In the genomic region with DNA sequence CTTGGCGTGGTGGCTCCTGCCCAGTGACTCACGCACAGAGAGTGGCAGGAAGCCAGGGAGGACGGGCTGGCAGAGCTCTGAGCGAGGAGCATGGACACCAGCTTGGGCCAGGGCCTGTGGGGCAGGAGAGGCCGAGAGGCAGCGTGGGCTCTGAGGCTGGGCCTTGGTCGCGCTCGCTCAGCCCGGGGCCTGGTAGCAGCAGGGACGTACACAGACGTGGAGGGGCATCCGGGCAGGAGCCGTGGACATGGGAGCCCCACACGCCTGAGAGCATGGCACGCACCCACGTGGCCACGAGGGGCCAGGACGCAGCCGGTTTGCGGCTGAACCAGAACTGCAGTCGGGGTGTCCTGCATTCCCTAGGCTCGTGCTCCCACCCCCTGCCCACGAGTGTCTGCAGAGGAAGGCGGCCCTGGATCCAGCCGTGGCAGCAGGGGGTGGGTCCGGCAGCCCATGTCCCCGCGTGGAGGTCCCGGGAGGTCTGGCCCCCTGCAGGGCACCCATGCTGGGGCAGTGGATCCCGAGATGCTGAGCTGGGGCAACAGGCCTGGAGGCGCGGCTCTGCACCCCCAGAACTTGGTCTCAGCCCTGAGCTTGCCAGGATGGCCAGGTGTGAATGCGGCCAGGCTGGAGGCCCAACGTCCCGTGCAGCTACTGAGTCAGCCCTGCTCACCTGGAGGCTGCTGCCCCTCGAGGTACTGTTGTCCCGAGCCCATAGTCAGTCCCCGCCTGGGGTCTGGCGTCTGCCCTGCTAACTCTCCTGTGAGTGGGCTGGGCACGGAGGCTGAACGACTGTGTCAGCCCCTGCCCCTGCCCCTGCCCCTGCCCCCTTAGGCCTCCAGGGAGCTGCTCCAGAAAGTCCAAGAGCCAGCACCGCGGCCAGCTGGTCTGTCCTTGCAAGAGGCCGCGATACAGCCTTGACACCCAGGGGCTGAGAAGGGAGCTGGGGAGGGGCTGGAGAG, we compare ENCODE assay signal across 11 cellular contexts.
DNase-seq lines count a peak whose midpoint lies in the region; ATAC-seq, FAIRE-seq and TF ChIP-seq lines count a peak whose summit lies in the region.
"Had no signal": no experiment of that assay in that cellular context is flagged by ENCODE, and none has a peak within 500 bp of the region (broad histone marks: within the 10 kb centered on the region; RNA-seq: fewer than 3 reads in every experiment).

No MANE protein-coding gene starts in this region.

- no peak for FAIRE-seq in A549 (lab: Jason Lieb, UNC)
- FAIRE-seq: frontal cortex had no signal

- ATAC-seq in A549, result peak; percentile 48 to 78; a peak in 5 of 6 replicates
- no peak for ATAC-seq in HG02571 (IDR thresholded peaks at IDR 0.05; ENCODE audit: unreplicated experiment)
- ATAC-seq in HG03469 (IDR thresholded peaks at IDR 0.05; ENCODE audit: unreplicated experiment), result no peak
- ATAC-seq in HG03342 (IDR thresholded peaks at IDR 0.05; ENCODE audit: unreplicated experiment), result no peak
- ATAC-seq: CD8-positive, alpha-beta T cell had no signal

- no peak overlapping the region for H3K4me2 ChIP-seq in A549

- H3K4me3 ChIP-seq in A549 (no peak overlapping the region), cardiac fibroblast (replicated peaks in 1 of 2; ENCODE audit: low read depth in 2 of 2, low read length in 2 of 2) (no peak overlapping the region)
- H3K4me3 ChIP-seq: SJCRH30 had no signal

- TF ChIP-seq EP300 in A549 (IDR thresholded peaks at IDR 0.05), result no peak

- no peak for TF ChIP-seq RAD21 in A549 (conservative IDR thresholded peaks at IDR 0.05 in 1 of 2, IDR thresholded peaks at IDR 0.05 in 1 of 2)

- H3K27ac ChIP-seq in A549, result peak overlapping the region in 1 of 2 experiments; percentile 79; a peak in 3 of 6 replicates
- H3K27ac ChIP-seq: SJCRH30 had no signal

- CTCF ChIA-PET in A549 (lab: Yijun Ruan, JAX), result interaction anchor here (1.0 to 1.8 kb wide), 5 partner anchors 16 to 139 kb away, joined by 3 to 5 read pairs (median 3); no protein-coding TSS in a partner anchor

- 78% methylated on average over 6 of the region's 46 CpGs for WGBS in A549 (ENCODE audit: missing lambda C conversion rate)

- no peaks in the 10 kb centered on the region for H3K9me3 ChIP-seq in A549
- H3K9me3 ChIP-seq: SJCRH30 had no signal

- peaks cover 5% of the 10 kb centered on the region; the same call in 2 of the 3 replicates for H3K4me1 ChIP-seq in A549

- DNase-seq in A549 (ENCODE audit: low read depth in 1 of 2, low spot score in 1 of 2) (peak; percentile 18 to 20), HK-2 (ENCODE audit: unreplicated experiment) (peak; percentile 64), cardiac fibroblast (ENCODE audit: low read depth in 2 of 2) (peak; percentile 64 to 83), lung microvascular endothelial cell (ENCODE audit: low read depth in 2 of 2) (peak; percentile 63 to 75)
- DNase-seq in activated CD4-positive, CD25-positive, alpha-beta regulatory T cell (lab: John Stamatoyannopoulos, UW), result no peak
- DNase-seq: CD8-positive, alpha-beta T cell; SJCRH30 had no signal

- TF ChIP-seq CTCF in A549 (IDR thresholded peaks at IDR 0.05), result no peak
- TF ChIP-seq CTCF in cardiac fibroblast (IDR thresholded peaks at IDR 0.05; ENCODE audit: low read depth, low read length), result no peak

- no peak for TF ChIP-seq POLR2A in A549 (IDR thresholded peaks at IDR 0.05; ENCODE audit: low read length)

- POLR2A ChIA-PET in A549 (lab: Yijun Ruan, JAX), result no interaction called here

TF ChIP-seq in A549, 52 proteins besides CTCF, POLR2A, EP300 and RAD21:
- TF ChIP-seq GATA3 (IDR thresholded peaks at IDR 0.05; ENCODE audit: borderline replicate concordance), result no peak
- TF ChIP-seq RFX5 (IDR thresholded peaks at IDR 0.05), result no peak
- TF ChIP-seq CHD2 (IDR thresholded peaks at IDR 0.05; ENCODE audit: low read length, partially characterized antibody), result no peak
- TF ChIP-seq KDM5A (IDR thresholded peaks at IDR 0.05), result no peak
- TF ChIP-seq CBX8 (IDR thresholded peaks at IDR 0.05), result no peak
- TF ChIP-seq, protein P1, sequence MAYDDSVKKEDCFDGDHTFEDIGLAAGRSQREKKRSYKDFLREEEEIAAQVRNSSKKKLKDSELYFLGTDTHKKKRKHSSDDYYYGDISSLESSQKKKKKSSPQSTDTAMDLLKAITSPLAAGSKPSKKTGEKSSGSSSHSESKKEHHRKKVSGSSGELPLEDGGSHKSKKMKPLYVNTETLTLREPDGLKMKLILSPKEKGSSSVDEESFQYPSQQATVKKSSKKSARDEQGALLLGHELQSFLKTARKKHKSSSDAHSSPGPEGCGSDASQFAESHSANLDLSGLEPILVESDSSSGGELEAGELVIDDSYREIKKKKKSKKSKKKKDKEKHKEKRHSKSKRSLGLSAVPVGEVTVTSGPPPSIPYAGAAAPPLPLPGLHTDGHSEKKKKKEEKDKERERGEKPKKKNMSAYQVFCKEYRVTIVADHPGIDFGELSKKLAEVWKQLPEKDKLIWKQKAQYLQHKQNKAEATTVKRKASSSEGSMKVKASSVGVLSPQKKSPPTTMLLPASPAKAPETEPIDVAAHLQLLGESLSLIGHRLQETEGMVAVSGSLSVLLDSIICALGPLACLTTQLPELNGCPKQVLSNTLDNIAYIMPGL (CRISPR knock-in tag; IDR thresholded peaks at IDR 0.05; ENCODE audit: borderline replicate concordance), result no peak
- no peak for TF ChIP-seq CEBPB (IDR thresholded peaks at IDR 0.05)
- TF ChIP-seq JUN (IDR thresholded peaks at IDR 0.05), result no peak
- TF ChIP-seq SMC3 (IDR thresholded peaks at IDR 0.05), result no peak
- TF ChIP-seq CHD4 (IDR thresholded peaks at IDR 0.05; ENCODE audit: borderline replicate concordance), result no peak
- no peak for TF ChIP-seq RARB (CRISPR knock-in tag; IDR thresholded peaks at IDR 0.05)
- TF ChIP-seq USF2 (IDR thresholded peaks at IDR 0.05), result no peak
- TF ChIP-seq POLR2AphosphoS2 (conservative IDR thresholded peaks at IDR 0.05; ENCODE audit: low read length), result no peak
- TF ChIP-seq ZFP36 (IDR thresholded peaks at IDR 0.05; ENCODE audit: borderline replicate concordance, partially characterized antibody), result no peak
- TF ChIP-seq ZNF302 (CRISPR knock-in tag; IDR thresholded peaks at IDR 0.05), result no peak
- no peak for TF ChIP-seq EHMT2 (IDR thresholded peaks at IDR 0.05; ENCODE audit: low read depth)
- TF ChIP-seq HOXA7 (CRISPR knock-in tag; IDR thresholded peaks at IDR 0.05), result no peak
- TF ChIP-seq HOXB5 (CRISPR knock-in tag; IDR thresholded peaks at IDR 0.05), result no peak
- TF ChIP-seq PBX3 (IDR thresholded peaks at IDR 0.05), result no peak
TF ChIP-seq in A549: peak in this region for 0.

Comparison
In these comparisons a context has a peak if more than half of its experiments do, and no peak if none do; other contexts are left out.
1. ATAC-seq: peak in A549 (2 of 2); none in HG02571 (single experiment), HG03469 (single experiment) and HG03342 (single experiment).
2. DNase-seq: peak in A549 (2 of 2), HK-2 (single experiment), cardiac fibroblast (2 of 2) and lung microvascular endothelial cell (2 of 2); none in activated CD4-positive, CD25-positive, alpha-beta regulatory T cell (0 of 4).